Comparison of ENCODE assay signal across 39 cellular contexts in the genomic region with DNA sequence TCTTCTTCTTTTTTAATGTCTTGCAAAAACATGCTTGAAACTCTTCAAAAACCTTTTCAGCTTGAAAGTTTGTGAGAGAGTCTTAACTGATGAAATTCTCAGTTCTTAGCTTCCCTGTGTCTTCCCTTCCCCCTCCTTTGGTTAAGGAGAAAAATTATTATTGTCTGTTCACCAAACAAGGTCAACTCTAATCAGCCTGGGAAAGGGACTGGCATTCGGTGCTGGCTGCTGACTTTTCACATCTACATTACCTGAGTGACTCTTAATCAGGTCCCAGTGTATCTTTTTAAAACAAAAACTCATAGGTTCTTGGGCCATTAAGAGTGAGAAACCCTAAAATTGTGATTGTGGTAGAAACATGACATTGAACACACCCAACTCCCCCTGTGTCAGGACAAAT.
"Had no signal": no experiment of that assay in that cellular context is flagged by ENCODE, and none has a peak within 500 bp of the region (broad histone marks: within the 10 kb centered on the region; RNA-seq: fewer than 3 reads in every experiment).

No MANE protein-coding gene starts in this region.

- H3K27me3 Mint-ChIP-seq: activated CD8-positive, alpha-beta T cell treated with anti-CD3 and anti-CD28 coated beads for 36 hours; activated naive CD8-positive, alpha-beta T cell treated with anti-CD3 and anti-CD28 coated beads for 36 hours had no signal

- H3K36me3 ChIP-seq: adrenal gland, cardiac muscle cell had no signal

- H3K9me3 ChIP-seq: adrenal gland, body of pancreas had no signal

- H3K27me3 ChIP-seq: adrenal gland, body of pancreas, cardiac muscle cell had no signal

- FAIRE-seq: astrocyte, bronchial epithelial cell, TTC549 had no signal

- H3K4me1 Mint-ChIP-seq: activated B cell treated with CpG ODN at 0.5 μM for 24 hours; activated CD4-positive, alpha-beta T cell treated with anti-CD3 and anti-CD28 coated beads, Interleukin-2, amount 10 ng/mL, durations not matched to agents 24 days and 14 days; activated naive CD8-positive, alpha-beta T cell treated with anti-CD3 and anti-CD28 coated beads for 36 hours; activated T-helper 17 cell treated with anti-CD3 and anti-CD28 coated beads, Interleukin-2, amount 50 U/mL, for 72 hours; central memory CD8-positive, alpha-beta T cell had no signal

- H3K9me3 Mint-ChIP-seq: activated B cell treated with CpG ODN at 0.5 μM for 24 hours; activated CD4-positive, alpha-beta memory T cell treated with anti-CD3 and anti-CD28 coated beads for 36 hours; activated CD4-positive, alpha-beta T cell treated with anti-CD3 and anti-CD28 coated beads, Interleukin-2, amount 10 ng/mL, durations not matched to agents 24 days and 14 days; activated CD8-positive, alpha-beta T cell treated with anti-CD3 and anti-CD28 coated beads for 36 hours; activated naive CD4-positive, alpha-beta T cell treated with anti-CD3 and anti-CD28 coated beads for 36 hours; activated naive CD4-positive, alpha-beta T cell treated with anti-CD3 and anti-CD28 coated beads, Interleukin-2, amount 50 U/mL, for 72 hours; activated naive CD8-positive, alpha-beta T cell treated with anti-CD3 and anti-CD28 coated beads for 36 hours; activated T-cell treated with anti-CD3 and anti-CD28 coated beads, Interleukin-2, amount 50 U/mL, for 4 hours; activated T-cell treated with anti-CD3 and anti-CD28 coated beads, Interleukin-2, amount 50 U/mL, for 72 hours; activated T-helper 1 cell treated with anti-CD3 and anti-CD28 coated beads, Interleukin-12 subunit alpha, Interleukin-12 subunit beta, Interleukin-2, Interleukin-4 antibody, amounts not matched to agents 30 ng/mL and 10 ng/mL and 1 ng/mL, durations not matched to agents 14 hours and 24 hours and 36 hours; activated T-helper 17 cell treated with anti-CD3 and anti-CD28 coated beads, Interleukin-2, amount 50 U/mL, for 72 hours; central memory CD8-positive, alpha-beta T cell; T-helper 1 cell treated with Interleukin-12 subunit alpha and Interleukin-12 subunit beta and Interleukin-4 antibody, amounts not matched to agents 30 μg/mL and 1 μg/mL, for 36 hours; T-helper 2 cell treated with Interferon-gamma antibody and Interleukin-4, amounts not matched to agents 5 μg/mL and 100 μg/mL, for 36 hours had no signal

- H3K4me3 ChIP-seq: adrenal gland, body of pancreas, cardiac muscle cell had no signal

- DNase-seq: activated B cell treated with CpG ODN at 0.5 μM for 24 hours; activated CD4-positive, alpha-beta memory T cell treated with anti-CD3 and anti-CD28 coated beads for 36 hours; activated CD4-positive, alpha-beta T cell treated with anti-CD3 and anti-CD28 coated beads for 4 hours; activated CD4-positive, alpha-beta T cell treated with anti-CD3 and anti-CD28 coated beads, Interleukin-2, amount 10 ng/mL, durations not matched to agents 24 days and 14 days; activated CD4-positive, alpha-beta T cell treated with anti-CD3 and anti-CD28 coated beads, Interleukin-2, amount 50 U/mL, for 1 hour; activated CD4-positive, alpha-beta T cell treated with anti-CD3 and anti-CD28 coated beads, Interleukin-2, amount 50 U/mL, for 4 hours; activated CD4-positive, CD25-positive, alpha-beta regulatory T cell treated with anti-CD3 and anti-CD28 coated beads, Interleukin-2, amount 50 U/mL, for 72 hours; activated CD8-positive, alpha-beta memory T cell treated with anti-CD3 and anti-CD28 coated beads, Interleukin-2, amount 50 U/mL, for 4 hours; activated CD8-positive, alpha-beta T cell treated with anti-CD3 and anti-CD28 coated beads for 36 hours; activated effector memory CD4-positive, alpha-beta T cell treated with anti-CD3 and anti-CD28 coated beads, Interleukin-2, amount 50 U/mL, for 16 hours; activated gamma-delta T cell treated with Interleukin-2 at 50 U/mL for 16 hours; activated naive CD4-positive, alpha-beta T cell; activated naive CD4-positive, alpha-beta T cell treated with anti-CD3 and anti-CD28 coated beads for 36 hours; activated naive CD4-positive, alpha-beta T cell treated with anti-CD3 and anti-CD28 coated beads, Interleukin-2, amount 50 U/mL, for 16 hours; activated naive CD8-positive, alpha-beta T cell treated with anti-CD3 and anti-CD28 coated beads for 36 hours; activated T-cell treated with anti-CD3 and anti-CD28 coated beads for 4 hours; activated T-cell treated with anti-CD3 and anti-CD28 coated beads, Interleukin-2, amount 50 U/mL, for 1 hour; activated T-cell treated with anti-CD3 and anti-CD28 coated beads, Interleukin-2, amount 50 U/mL, for 4 hours; activated T-cell treated with anti-CD3 and anti-CD28 coated beads, Interleukin-2, amount 50 U/mL, for 72 hours; amniotic stem cell; aorta; body of pancreas; caudate nucleus; SW 1271; T-helper 1 cell; T-helper 2 cell; T-helper 9 cell had no signal

- H3K27ac ChIP-seq: adrenal gland, body of pancreas, cardiac muscle cell, VCaP had no signal

- H3K36me3 Mint-ChIP-seq: activated CD4-positive, alpha-beta memory T cell treated with anti-CD3 and anti-CD28 coated beads for 36 hours; activated naive CD4-positive, alpha-beta T cell treated with anti-CD3 and anti-CD28 coated beads, Interleukin-2, amount 50 U/mL, for 72 hours; activated naive CD8-positive, alpha-beta T cell treated with anti-CD3 and anti-CD28 coated beads for 36 hours had no signal

- H3K4me3 Mint-ChIP-seq: activated B cell treated with CpG ODN at 0.5 μM for 24 hours; activated CD4-positive, alpha-beta memory T cell treated with anti-CD3 and anti-CD28 coated beads for 36 hours; activated CD4-positive, alpha-beta T cell treated with anti-CD3 and anti-CD28 coated beads, Interleukin-2, amount 10 ng/mL, durations not matched to agents 24 days and 14 days; activated CD8-positive, alpha-beta T cell treated with anti-CD3 and anti-CD28 coated beads for 36 hours; activated naive CD4-positive, alpha-beta T cell treated with anti-CD3 and anti-CD28 coated beads for 36 hours; activated naive CD8-positive, alpha-beta T cell treated with anti-CD3 and anti-CD28 coated beads for 36 hours; activated T-cell treated with anti-CD3 and anti-CD28 coated beads, Interleukin-2, amount 50 U/mL, for 4 hours; activated T-cell treated with anti-CD3 and anti-CD28 coated beads, Interleukin-2, amount 50 U/mL, for 72 hours; activated T-helper 1 cell treated with anti-CD3 and anti-CD28 coated beads, Interleukin-12 subunit alpha, Interleukin-12 subunit beta, Interleukin-2, Interleukin-4 antibody, amounts not matched to agents 30 ng/mL and 10 ng/mL and 1 ng/mL, durations not matched to agents 14 hours and 24 hours and 36 hours; activated T-helper 17 cell treated with anti-CD3 and anti-CD28 coated beads, Interleukin-2, amount 50 U/mL, for 72 hours; central memory CD8-positive, alpha-beta T cell; T-helper 1 cell treated with Interleukin-12 subunit alpha and Interleukin-12 subunit beta and Interleukin-4 antibody, amounts not matched to agents 30 μg/mL and 1 μg/mL, for 36 hours; T-helper 2 cell treated with Interferon-gamma antibody and Interleukin-4, amounts not matched to agents 5 μg/mL and 100 μg/mL, for 36 hours had no signal

- H3K27ac Mint-ChIP-seq: activated B cell treated with CpG ODN at 0.5 μM for 24 hours; activated CD4-positive, alpha-beta memory T cell treated with anti-CD3 and anti-CD28 coated beads for 36 hours; activated CD4-positive, alpha-beta T cell treated with anti-CD3 and anti-CD28 coated beads, Interleukin-2, amount 10 ng/mL, durations not matched to agents 24 days and 14 days; activated CD8-positive, alpha-beta T cell treated with anti-CD3 and anti-CD28 coated beads for 36 hours; activated naive CD4-positive, alpha-beta T cell treated with anti-CD3 and anti-CD28 coated beads for 36 hours; activated naive CD4-positive, alpha-beta T cell treated with anti-CD3 and anti-CD28 coated beads, Interleukin-2, amount 50 U/mL, for 72 hours; activated naive CD8-positive, alpha-beta T cell treated with anti-CD3 and anti-CD28 coated beads for 36 hours; activated T-cell treated with anti-CD3 and anti-CD28 coated beads, Interleukin-2, amount 50 U/mL, for 72 hours; activated T-helper 1 cell treated with anti-CD3 and anti-CD28 coated beads, Interleukin-12 subunit alpha, Interleukin-12 subunit beta, Interleukin-2, Interleukin-4 antibody, amounts not matched to agents 30 ng/mL and 10 ng/mL and 1 ng/mL, durations not matched to agents 14 hours and 24 hours and 36 hours; activated T-helper 17 cell treated with anti-CD3 and anti-CD28 coated beads, Interleukin-2, amount 50 U/mL, for 72 hours; T-helper 1 cell treated with Interleukin-12 subunit alpha and Interleukin-12 subunit beta and Interleukin-4 antibody, amounts not matched to agents 30 μg/mL and 1 μg/mL, for 36 hours; T-helper 2 cell treated with Interferon-gamma antibody and Interleukin-4, amounts not matched to agents 5 μg/mL and 100 μg/mL, for 36 hours had no signal
